14 cellular contexts compared by ENCODE assay signal in the genomic region with DNA sequence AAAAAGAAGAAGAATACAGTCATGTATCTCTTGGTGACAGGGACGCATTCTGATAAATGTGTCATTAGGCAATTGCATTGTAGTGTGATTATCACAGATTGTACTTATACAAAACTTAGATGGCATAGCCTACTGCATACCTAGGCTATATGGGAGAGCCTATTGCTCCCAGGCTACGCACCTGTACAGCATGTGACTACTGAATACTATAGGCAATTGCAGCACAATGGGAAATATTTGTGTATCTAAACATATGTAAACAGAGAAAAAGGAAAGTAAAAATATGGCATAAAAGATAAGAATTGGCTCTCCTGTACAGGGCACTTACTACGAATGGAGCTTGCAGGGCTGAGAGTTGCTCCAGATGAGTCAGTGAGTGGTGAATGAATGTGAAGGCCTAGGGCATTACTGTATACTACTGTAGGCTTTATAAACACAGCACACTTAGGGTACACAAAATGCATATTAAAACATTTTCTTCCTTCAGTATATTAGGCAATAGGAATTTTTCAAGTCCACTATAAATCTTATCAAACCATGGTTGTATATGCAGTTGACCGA. TPM values are rescaled to one million over a fixed set of nuclear protein-coding genes. Genes with fewer than 3 reads are reported as not detected.
DNase-seq lines count a peak whose midpoint lies in the region; ATAC-seq, FAIRE-seq and TF ChIP-seq lines count a peak whose summit lies in the region.
"Had no signal": no experiment of that assay in that cellular context is flagged by ENCODE, and none has a peak within 500 bp of the region (broad histone marks: within the 10 kb centered on the region; RNA-seq: fewer than 3 reads in every experiment).

No MANE protein-coding gene starts in this region.

- H3K9ac ChIP-seq in kidney (ENCODE audit: low read length in 2 of 2): no peak overlapping the region

- no peak for TF ChIP-seq POLR2A in stomach (IDR thresholded peaks at IDR 0.05)

- DNase-seq in activated T-cell treated with anti-CD3 and anti-CD28 coated beads, Interleukin-2, amount 50 U/mL, for 4 hours: no peak
- no peak for DNase-seq in activated T-cell treated with anti-CD3 and anti-CD28 coated beads, Interleukin-2, amount 50 U/mL, for 1 hour
- DNase-seq in activated CD8-positive, alpha-beta T cell treated with anti-CD3 and anti-CD28 coated beads for 36 hours: peak; percentile 32
- DNase-seq in fibroblast of the aortic adventitia (ENCODE audit: low read depth) (peak; percentile 46), stomach (no peak), globus pallidus (ENCODE audit: low spot score) (no peak), kidney (no peak)
- DNase-seq: H7, NCI-H446, SHP77 had no signal

- peak overlapping the region; percentile 96 for H3K27ac Mint-ChIP-seq in activated CD8-positive, alpha-beta T cell treated with anti-CD3 and anti-CD28 coated beads for 36 hours

- H3K4me1 ChIP-seq in stomach (peaks cover 19 to 51% (median 31%) of the 10 kb centered on the region in 4 donors), kidney (ENCODE audit: control insufficient read depth in 1 of 2, insufficient read depth in 1 of 2, low read depth in 1 of 2, low read length in 2 of 2) (no peaks in the 10 kb centered on the region)

- 57 to 70% (median 64%) methylated on average over 4 of the region's 4 CpGs for WGBS in stomach, 5 donors

- ATAC-seq in activated T-cell treated with anti-CD3 and anti-CD28 coated beads, Interleukin-2, amount 50 U/mL, for 4 hours: peak; percentile 71 to 74
- peak; percentile 57 for ATAC-seq in activated CD8-positive, alpha-beta T cell treated with anti-CD3 and anti-CD28 coated beads for 36 hours
- ATAC-seq in GM19328 (IDR thresholded peaks at IDR 0.05; ENCODE audit: unreplicated experiment): no peak

- peaks cover 5% of the 10 kb centered on the region for H3K9me3 Mint-ChIP-seq in activated T-cell treated with anti-CD3 and anti-CD28 coated beads, Interleukin-2, amount 50 U/mL, for 4 hours
- peaks cover 38% of the 10 kb centered on the region for H3K9me3 Mint-ChIP-seq in activated CD8-positive, alpha-beta T cell treated with anti-CD3 and anti-CD28 coated beads for 36 hours

- CTCF ChIA-PET in activated CD8-positive, alpha-beta T cell treated with anti-CD3 and anti-CD28 coated beads for 36 hours (lab: Charles Lee): interaction anchor here (0.9 to 2.7 kb wide), 2 partner anchors 13 to 16 kb away, joined by 5 to 6 read pairs; a partner anchor contains a TSS

- FAIRE-seq in kidney (lab: Jason Lieb, UNC): no peak

- H3K27ac ChIP-seq in stomach (peak overlapping the region in 3 of 5 donors; percentile 59 to 65 (median 63)), kidney (ENCODE audit: low read depth in 2 of 2, low read length in 2 of 2) (no peak overlapping the region)
- H3K27ac ChIP-seq: cardiac muscle cell had no signal

- peaks cover 69% of the 10 kb centered on the region for H3K4me1 Mint-ChIP-seq in activated T-cell treated with anti-CD3 and anti-CD28 coated beads, Interleukin-2, amount 50 U/mL, for 4 hours (ENCODE audit: low read depth)
- H3K4me1 Mint-ChIP-seq in activated CD8-positive, alpha-beta T cell treated with anti-CD3 and anti-CD28 coated beads for 36 hours (ENCODE audit: low read depth): peaks cover 71% of the 10 kb centered on the region

- POLR2A ChIA-PET in activated CD8-positive, alpha-beta T cell treated with anti-CD3 and anti-CD28 coated beads for 36 hours (lab: Charles Lee): interaction anchor here (1.0 to 6.7 kb wide), 2 partner anchors 13 to 20 kb away, joined by 3 to 95 read pairs; a partner anchor contains a TSS

- H3K4me3 ChIP-seq in fibroblast of the aortic adventitia (ENCODE audit: low read depth, low read length) (no peak overlapping the region), stomach (no peak overlapping the region), kidney (ENCODE audit: low read length in 2 of 2) (no peak overlapping the region)
- H3K4me3 ChIP-seq: cardiac muscle cell had no signal

- H3K36me3 ChIP-seq in stomach: peaks cover 28 to 64% (median 51%) of the 10 kb centered on the region in 4 donors
- peaks cover 20 to 30% of the 10 kb centered on the region in 2 donors for H3K36me3 ChIP-seq in kidney (ENCODE audit: control insufficient read depth in 1 of 2, insufficient read depth in 2 of 2, low read length in 2 of 2)
- H3K36me3 ChIP-seq: cardiac muscle cell had no signal

- H3K4me3 Mint-ChIP-seq in activated T-cell treated with anti-CD3 and anti-CD28 coated beads, Interleukin-2, amount 50 U/mL, for 4 hours: peak overlapping the region; percentile 59
- no peak overlapping the region for H3K4me3 Mint-ChIP-seq in activated CD8-positive, alpha-beta T cell treated with anti-CD3 and anti-CD28 coated beads for 36 hours

- peaks cover 70% of the 10 kb centered on the region for H3K36me3 Mint-ChIP-seq in activated T-cell treated with anti-CD3 and anti-CD28 coated beads, Interleukin-2, amount 50 U/mL, for 4 hours (ENCODE audit: insufficient read depth)
- peaks cover 85% of the 10 kb centered on the region for H3K36me3 Mint-ChIP-seq in activated CD8-positive, alpha-beta T cell treated with anti-CD3 and anti-CD28 coated beads for 36 hours (ENCODE audit: low read depth)

- TF ChIP-seq CTCF in activated CD8-positive, alpha-beta T cell treated with anti-CD3 and anti-CD28 coated beads for 36 hours (IDR thresholded peaks at IDR 0.05): no peak
- TF ChIP-seq CTCF in fibroblast of the aortic adventitia (IDR thresholded peaks at IDR 0.05; ENCODE audit: insufficient read depth, low read length) (no peak), stomach (IDR thresholded peaks at IDR 0.05) (no peak), kidney (IDR thresholded peaks at IDR 0.05; ENCODE audit: borderline replicate concordance, extremely low read depth, insufficient read depth) (no peak)

- no peak for TF ChIP-seq EP300 in stomach (IDR thresholded peaks at IDR 0.05)

- H3K9me3 ChIP-seq in stomach: peaks cover 0 to 4% (median 2%) of the 10 kb centered on the region in 4 donors
- no peaks in the 10 kb centered on the region for H3K9me3 ChIP-seq in kidney (ENCODE audit: control insufficient read depth in 1 of 2, low read length in 2 of 2)

- no peaks in the 10 kb centered on the region for H3K27me3 ChIP-seq in stomach
- H3K27me3 ChIP-seq: cardiac muscle cell had no signal

- intact Hi-C loops in activated CD8-positive, alpha-beta T cell treated with anti-CD3 and anti-CD28 coated beads for 36 hours (cut with micrococcal nuclease): no loop called here
- intact Hi-C loops in stomach (cut with DNase I; ENCODE audit: low total_unique reads) (no loop called here), kidney (cut with DNase I) (no loop called here)

- H3K27me3 Mint-ChIP-seq in activated T-cell treated with anti-CD3 and anti-CD28 coated beads, Interleukin-2, amount 50 U/mL, for 4 hours (ENCODE audit: low read depth): no peaks in the 10 kb centered on the region
- no peaks in the 10 kb centered on the region for H3K27me3 Mint-ChIP-seq in activated CD8-positive, alpha-beta T cell treated with anti-CD3 and anti-CD28 coated beads for 36 hours

RNA-seq across cellular contexts. Expression of a gene that starts 13.2 kb away (rescaled TPM):
- 10 to 100 TPM; 18.8 to 32.7 (median 24.5) TPM for total RNA-seq in activated T-cell treated with anti-CD3 and anti-CD28 coated beads, Interleukin-2, amount 50 U/mL, for 4 hours
- total RNA-seq in activated CD8-positive, alpha-beta T cell treated with anti-CD3 and anti-CD28 coated beads for 36 hours: 10 to 100 TPM; 37.1 to 38.0 TPM
- total RNA-seq in fibroblast of the aortic adventitia (ENCODE audit: low replicate concordance) (29.4 and 33.1 TPM in 2 replicates), stomach (10 to 100 TPM in 4 of 5 donors, 1 to 10 TPM in 1; 4.5 to 21.5 (median 10.5) TPM), kidney (30.2 TPM)
- polyA plus RNA-seq in stomach (1 to 10 TPM; 3.9 to 7.0 (median 4.9) TPM), kidney (ENCODE audit: insufficient read depth, low read depth, low replicate concordance) (5.5 TPM)
- total RNA-seq: cardiac muscle cell had no signal

RNA-seq across cellular contexts. Expression of a gene that starts 44.3 kb away (rescaled TPM):
- under 1 TPM in 1 of 3 donors, not detected in 2; 0.26 TPM for total RNA-seq in activated T-cell treated with anti-CD3 and anti-CD28 coated beads, Interleukin-2, amount 50 U/mL, for 4 hours
- total RNA-seq in activated CD8-positive, alpha-beta T cell treated with anti-CD3 and anti-CD28 coated beads for 36 hours: not detected
- total RNA-seq in fibroblast of the aortic adventitia (ENCODE audit: low replicate concordance) (not detected in 2 replicates), stomach (1 to 10 TPM in 1 of 5 donors, under 1 TPM in 1, not detected in 3; 0.87 to 1.3 TPM), kidney (not detected)
- polyA plus RNA-seq in stomach (10 to 100 TPM in 1 of 3 donors, 1 to 10 TPM in 2; 2.2 to 29.5 (median 6.9) TPM), kidney (ENCODE audit: insufficient read depth, low read depth, low replicate concordance) (0.84 TPM)
- total RNA-seq: fibroblast of villous mesenchyme, lung microvascular endothelial cell had no signal

RNA-seq across cellular contexts. Expression of a gene that starts 56.2 kb away (rescaled TPM):
- total RNA-seq in activated T-cell treated with anti-CD3 and anti-CD28 coated beads, Interleukin-2, amount 50 U/mL, for 4 hours: not detected
- not detected for total RNA-seq in activated CD8-positive, alpha-beta T cell treated with anti-CD3 and anti-CD28 coated beads for 36 hours
- total RNA-seq in fibroblast of the aortic adventitia (ENCODE audit: low replicate concordance) (not detected in 2 replicates), stomach (not detected), kidney (not detected)
- polyA plus RNA-seq in stomach (not detected), kidney (ENCODE audit: insufficient read depth, low read depth, low replicate concordance) (not detected)
- total RNA-seq: cardiac muscle cell, fibroblast of villous mesenchyme, H7, lung microvascular endothelial cell had no signal
- polyA plus RNA-seq: cardiac muscle cell had no signal

Comparison
In these comparisons a context has a peak if more than half of its experiments do, and no peak if none do; other contexts are left out.
1. DNase-seq: peak in activated CD8-positive, alpha-beta T cell treated with anti-CD3 and anti-CD28 coated beads for 36 hours (single experiment) and fibroblast of the aortic adventitia (single experiment); none in activated T-cell treated with anti-CD3 and anti-CD28 coated beads, Interleukin-2, amount 50 U/mL, for 4 hours (single experiment), activated T-cell treated with anti-CD3 and anti-CD28 coated beads, Interleukin-2, amount 50 U/mL, for 1 hour (single experiment), stomach (single experiment), globus pallidus (single experiment) and kidney (single experiment).
2. H3K27ac ChIP-seq: peak in stomach (3 of 5); none in kidney (0 of 2).